Comparison of ENCODE assay signal across 1 cellular context in genomic region chr15:30905821-30906220, GRCh38.
TF ChIP-seq lines count a peak whose summit lies in the region.

No MANE protein-coding gene starts in this region.

TF ChIP-seq in K562, 482 proteins besides CTCF, POLR2A, EP300 and RAD21:
- TF ChIP-seq NEUROD1 (IDR thresholded peaks at IDR 0.05; ENCODE audit: borderline replicate concordance, low read depth, low read length, partially characterized antibody), result no peak
- TF ChIP-seq NCOA4 (IDR thresholded peaks at IDR 0.05; ENCODE audit: partially characterized antibody), result no peak
TF ChIP-seq in K562: peak in this region for 0.
